In genomic region chr10:86536294-86536861, GRCh38 we compare ENCODE assay signal across 8 cellular contexts. TPM values are rescaled to one million over a fixed set of nuclear protein-coding genes. Genes with fewer than 3 reads are reported as not detected.
DNase-seq lines count a peak whose midpoint lies in the region; TF ChIP-seq lines count a peak whose summit lies in the region.

No MANE protein-coding gene starts in this region.

- no peak overlapping the region for H3K27ac Mint-ChIP-seq in osteocyte (ENCODE audit: unreplicated experiment)

- H3K4me1 ChIP-seq in Peyer's patch (peaks cover 0 to 5% (median 0%) of the 10 kb centered on the region in 4 donors), mononuclear cell (ENCODE audit: insufficient read depth, low read length) (peaks cover 20% of the 10 kb centered on the region), testis (no peaks in the 10 kb centered on the region), ascending aorta (no peaks in the 10 kb centered on the region)

- TF ChIP-seq CTCF in Peyer's patch (IDR thresholded peaks at IDR 0.05) = no peak
- no peak for TF ChIP-seq CTCF in testis (IDR thresholded peaks at IDR 0.05)
- no peak for TF ChIP-seq CTCF in osteocyte (IDR thresholded peaks at IDR 0.05)
- TF ChIP-seq CTCF in ascending aorta (IDR thresholded peaks at IDR 0.05) = no peak

- H3K27me3 Mint-ChIP-seq in osteocyte (ENCODE audit: unreplicated experiment) = no peaks in the 10 kb centered on the region

- H3K9me3 ChIP-seq in Peyer's patch = no peaks in the 10 kb centered on the region
- H3K9me3 ChIP-seq in mononuclear cell (ENCODE audit: low read depth, low read length) = no peaks in the 10 kb centered on the region
- H3K9me3 ChIP-seq in testis = no peaks in the 10 kb centered on the region
- no peaks in the 10 kb centered on the region for H3K9me3 ChIP-seq in ascending aorta

- peak overlapping the region in 2 of 4 donors; percentile 38 to 74 for H3K27ac ChIP-seq in Peyer's patch
- no peak overlapping the region for H3K27ac ChIP-seq in testis
- H3K27ac ChIP-seq in ascending aorta = no peak overlapping the region

- TF ChIP-seq POLR2A in Peyer's patch (IDR thresholded peaks at IDR 0.05) = no peak
- TF ChIP-seq POLR2A in testis (IDR thresholded peaks at IDR 0.05) = no peak

- H3K36me3 ChIP-seq in Peyer's patch (no peaks in the 10 kb centered on the region), testis (ENCODE audit: low read depth, missing control alignments) (no peaks in the 10 kb centered on the region), ascending aorta (no peaks in the 10 kb centered on the region)

- intact Hi-C loops in testis (cut with DNase I; ENCODE audit: low total_unique reads) = no loop called here
- intact Hi-C loops in ascending aorta (cut with DNase I) = no loop called here

- H3K4me3 Mint-ChIP-seq in osteocyte (ENCODE audit: unreplicated experiment) = no peak overlapping the region

- peak overlapping the region; percentile 28 to 55 (median 50) for H3K4me3 ChIP-seq in Peyer's patch
- peak overlapping the region; percentile 22 for H3K4me3 ChIP-seq in mononuclear cell (ENCODE audit: low read length)
- peak overlapping the region; percentile 21 to 38 for H3K4me3 ChIP-seq in testis
- H3K4me3 ChIP-seq in ascending aorta = peak overlapping the region in 1 of 2 donors; percentile 56

- peaks cover 2% of the 10 kb centered on the region for H3K4me1 Mint-ChIP-seq in osteocyte (ENCODE audit: unreplicated experiment)

- H3K9me3 Mint-ChIP-seq in osteocyte (ENCODE audit: unreplicated experiment) = no peaks in the 10 kb centered on the region

- WGBS in testis, 2 donors = 39 to 53% methylated on average over 15 to 40 of the region's 40 CpGs

- H3K36me3 Mint-ChIP-seq in osteocyte (ENCODE audit: unreplicated experiment) = no peaks in the 10 kb centered on the region

- H3K27me3 ChIP-seq in Peyer's patch (no peaks in the 10 kb centered on the region), mononuclear cell (ENCODE audit: insufficient read depth, low read length) (peaks cover 2% of the 10 kb centered on the region), testis (no peaks in the 10 kb centered on the region), ascending aorta (no peaks in the 10 kb centered on the region)

- peak in 2 of 3 donors; percentile 31 to 58 for DNase-seq in Peyer's patch
- peak; percentile 56 for DNase-seq in activated gamma-delta T cell treated with Interleukin-2 at 50 U/mL for 16 hours
- DNase-seq in testis = no peak
- DNase-seq in osteocyte (ENCODE audit: extremely low spot score, unreplicated experiment) = no peak
- DNase-seq in hepatic stellate cell (ENCODE audit: low spot score) = no peak
- no peak for DNase-seq in 8988T
- no peak for DNase-seq in ascending aorta (ENCODE audit: low spot score in 2 of 2)

RNA-seq across cellular contexts. Expression of gene WAPL, which starts 14.8 kb away (rescaled TPM):
- total RNA-seq in Peyer's patch (10 to 100 TPM; 32.4 to 49.5 (median 45.1) TPM), mononuclear cell (72.5 TPM), testis (10 to 100 TPM; 80.8 to 89.8 TPM), osteocyte (29.3 and 32.6 TPM in 2 replicates), ascending aorta (14.7 TPM)
- polyA plus RNA-seq in testis (ENCODE audit: insufficient read depth, low read depth, low replicate concordance) = 65.7 TPM

Comparison
In these comparisons a context has a peak if more than half of its experiments do, and no peak if none do; other contexts are left out.
1. DNase-seq: peak in Peyer's patch (2 of 3) and activated gamma-delta T cell treated with Interleukin-2 at 50 U/mL for 16 hours (single experiment); none in testis (single experiment), osteocyte (single experiment), hepatic stellate cell (single experiment), 8988T (single experiment) and ascending aorta (0 of 2).